Comparison of ENCODE assay signal across 8 cellular contexts in the genomic region with DNA sequence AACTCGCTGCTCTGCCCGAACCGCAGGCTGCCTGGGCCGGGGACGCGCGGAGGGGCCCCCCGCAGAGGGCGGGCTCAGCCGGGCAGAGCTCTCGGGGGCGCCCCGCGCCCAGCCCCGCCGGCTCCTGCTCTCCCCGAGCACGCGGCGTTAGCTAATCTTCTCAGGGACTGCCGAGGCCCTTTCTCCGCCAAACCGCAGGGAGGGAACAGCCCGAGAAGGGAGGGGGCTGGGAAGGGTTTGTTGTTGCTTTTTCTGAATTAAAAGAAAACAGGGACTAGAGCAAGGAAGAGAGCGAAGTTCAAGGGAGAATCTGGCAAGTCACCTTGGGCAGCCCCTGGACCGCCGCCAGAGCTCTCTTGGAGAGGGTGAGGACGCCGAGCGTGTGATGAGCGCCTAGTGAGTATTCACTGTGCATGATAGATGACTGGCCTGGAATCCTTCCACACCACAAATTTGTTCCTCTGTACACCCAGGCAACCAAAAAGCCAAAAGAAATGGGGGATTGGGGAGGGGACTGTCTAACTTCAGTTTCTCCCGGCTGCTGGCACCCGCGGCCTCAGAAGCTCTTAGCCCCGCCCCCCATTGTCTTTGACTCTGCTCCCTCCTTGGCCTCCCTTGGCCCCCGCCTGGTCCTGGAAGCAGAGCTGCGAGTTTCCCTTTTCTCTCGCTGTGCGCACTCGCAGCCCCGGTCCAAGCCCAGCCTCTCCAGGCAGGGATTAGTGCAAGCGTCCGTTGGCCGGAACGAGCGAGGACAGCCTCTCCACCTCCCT. TPM values are rescaled to one million over a fixed set of nuclear protein-coding genes. Genes with fewer than 3 reads are reported as not detected.
DNase-seq lines count a peak whose midpoint lies in the region; ATAC-seq and TF ChIP-seq lines count a peak whose summit lies in the region.

No MANE protein-coding gene starts in this region.

- intact Hi-C loops in mucosa of descending colon (cut with DNase I, micrococcal nuclease) = no loop called here

- ATAC-seq in activated CD8-positive, alpha-beta memory T cell treated with anti-CD3 and anti-CD28 coated beads, Interleukin-2, amount 10 ng/mL, durations not matched to agents 7 days and 5 days = peak; percentile 49
- ATAC-seq in esophagus mucosa (peak; percentile 78), mucosa of descending colon (peak; percentile 84)

- no peaks in the 10 kb centered on the region for H3K36me3 Mint-ChIP-seq in activated CD8-positive, alpha-beta memory T cell treated with anti-CD3 and anti-CD28 coated beads, Interleukin-2, amount 10 ng/mL, durations not matched to agents 7 days and 5 days

- DNase-seq in NCI-H82 (lab: John Stamatoyannopoulos, UW) (peak; percentile 32), NCI-H82 treated with DMSO at 0.1 percent for 48 hours (lab: John Stamatoyannopoulos, UW; ENCODE audit: unreplicated experiment) (no peak), LoVo (ENCODE audit: low spot score) (peak; percentile 76), mucosa of descending colon (peak; percentile 73 to 85 (median 76)), substantia nigra (lab: John Stamatoyannopoulos, UW) (peak in 46 of 49 donors; percentile 32 to 93 (median 78)), germinal center (ENCODE audit: low spot score) (no peak)
- no peak for DNase-seq in activated CD8-positive, alpha-beta memory T cell treated with anti-CD3 and anti-CD28 coated beads, Interleukin-2, amount 10 ng/mL, durations not matched to agents 7 days and 5 days

- no peak overlapping the region for H3K27ac ChIP-seq in substantia nigra (ENCODE audit: low read depth, low read length, poor library complexity, severe bottlenecking)

- H3K4me1 ChIP-seq in mucosa of descending colon (ENCODE audit: low read depth) = peaks cover 11% of the 10 kb centered on the region

- peak overlapping the region; percentile 42 for H3K4me3 Mint-ChIP-seq in activated CD8-positive, alpha-beta memory T cell treated with anti-CD3 and anti-CD28 coated beads, Interleukin-2, amount 10 ng/mL, durations not matched to agents 7 days and 5 days

- H3K27me3 Mint-ChIP-seq in activated CD8-positive, alpha-beta memory T cell treated with anti-CD3 and anti-CD28 coated beads, Interleukin-2, amount 10 ng/mL, durations not matched to agents 7 days and 5 days = peaks cover 82% of the 10 kb centered on the region

- CTCF ChIA-PET in activated CD8-positive, alpha-beta memory T cell treated with anti-CD3 and anti-CD28 coated beads, Interleukin-2, amount 10 ng/mL, durations not matched to agents 7 days and 5 days (lab: Charles Lee) = interaction anchor here (1.0 to 3.1 kb wide), 3 partner anchors 8 to 17 kb away, joined by 3 to 23 read pairs (median 8); no protein-coding TSS in a partner anchor

- no peaks in the 10 kb centered on the region for H3K9me3 ChIP-seq in mucosa of descending colon

- no peaks in the 10 kb centered on the region for H3K9me3 Mint-ChIP-seq in activated CD8-positive, alpha-beta memory T cell treated with anti-CD3 and anti-CD28 coated beads, Interleukin-2, amount 10 ng/mL, durations not matched to agents 7 days and 5 days (ENCODE audit: low read depth)

- peaks cover 14% of the 10 kb centered on the region for H3K4me1 Mint-ChIP-seq in activated CD8-positive, alpha-beta memory T cell treated with anti-CD3 and anti-CD28 coated beads, Interleukin-2, amount 10 ng/mL, durations not matched to agents 7 days and 5 days

- no peaks in the 10 kb centered on the region for H3K36me3 ChIP-seq in mucosa of descending colon (ENCODE audit: low read depth)

- no peak overlapping the region for H3K27ac Mint-ChIP-seq in activated CD8-positive, alpha-beta memory T cell treated with anti-CD3 and anti-CD28 coated beads, Interleukin-2, amount 10 ng/mL, durations not matched to agents 7 days and 5 days

- no peak overlapping the region for H3K4me3 ChIP-seq in mucosa of descending colon

- TF ChIP-seq CTCF in mucosa of descending colon (IDR thresholded peaks at IDR 0.05) = no peak

RNA-seq across cellular contexts. Expression of gene LMX1A, which starts 19.7 kb away (rescaled TPM):
- not detected for total RNA-seq in activated CD8-positive, alpha-beta memory T cell treated with anti-CD3 and anti-CD28 coated beads, Interleukin-2, amount 10 ng/mL, durations not matched to agents 7 days and 5 days
- 0.04 TPM for total RNA-seq in esophagus mucosa
- under 1 TPM; 0.31 to 0.84 (median 0.38) TPM for total RNA-seq in mucosa of descending colon

Comparison
In these comparisons a context has a peak if more than half of its experiments do, and no peak if none do; other contexts are left out.
1. DNase-seq: peak in NCI-H82 (single experiment), LoVo (single experiment), mucosa of descending colon (3 of 3) and substantia nigra (46 of 49); none in NCI-H82 treated with DMSO at 0.1 percent for 48 hours (single experiment), activated CD8-positive, alpha-beta memory T cell treated with anti-CD3 and anti-CD28 coated beads, Interleukin-2, amount 10 ng/mL, durations not matched to agents 7 days and 5 days (single experiment) and germinal center (single experiment).
2. Peak in every context shown above with its lines, with median percentiles within 50 percentile points of each other: ATAC-seq.